Comparison of ENCODE assay signal across 8 cellular contexts in the genomic region with DNA sequence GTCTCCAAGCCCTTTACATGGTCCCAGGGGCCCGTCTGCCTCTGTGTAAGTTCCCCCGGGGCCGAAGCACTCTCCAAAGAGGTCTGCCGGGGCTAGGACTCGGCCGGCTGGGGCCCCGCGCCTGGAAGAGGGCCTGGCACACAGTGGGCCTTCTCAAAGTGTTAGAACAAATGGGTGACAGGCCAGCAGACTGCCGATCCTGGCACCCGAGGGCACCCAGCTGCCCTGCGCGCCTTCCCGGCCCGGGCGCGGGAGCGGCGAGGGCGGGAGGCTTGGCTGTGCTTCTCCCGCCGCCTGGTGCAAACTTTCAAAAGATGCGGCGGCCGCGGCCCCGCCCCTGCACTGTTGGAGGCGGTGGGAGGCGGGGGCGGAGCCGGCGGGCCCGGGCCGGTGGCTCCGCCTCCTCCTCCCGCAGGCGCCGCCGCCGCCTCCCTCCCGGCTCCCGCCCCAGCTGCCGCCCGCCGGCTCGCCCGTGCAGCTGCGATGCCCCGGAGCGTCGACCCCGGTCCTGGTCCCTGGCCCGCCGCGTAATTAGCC. TPM values are rescaled to one million over a fixed set of nuclear protein-coding genes. Genes with fewer than 3 reads are reported as not detected.
DNase-seq lines count a peak whose midpoint lies in the region; ATAC-seq, FAIRE-seq and TF ChIP-seq lines count a peak whose summit lies in the region.

A gene with protein sequence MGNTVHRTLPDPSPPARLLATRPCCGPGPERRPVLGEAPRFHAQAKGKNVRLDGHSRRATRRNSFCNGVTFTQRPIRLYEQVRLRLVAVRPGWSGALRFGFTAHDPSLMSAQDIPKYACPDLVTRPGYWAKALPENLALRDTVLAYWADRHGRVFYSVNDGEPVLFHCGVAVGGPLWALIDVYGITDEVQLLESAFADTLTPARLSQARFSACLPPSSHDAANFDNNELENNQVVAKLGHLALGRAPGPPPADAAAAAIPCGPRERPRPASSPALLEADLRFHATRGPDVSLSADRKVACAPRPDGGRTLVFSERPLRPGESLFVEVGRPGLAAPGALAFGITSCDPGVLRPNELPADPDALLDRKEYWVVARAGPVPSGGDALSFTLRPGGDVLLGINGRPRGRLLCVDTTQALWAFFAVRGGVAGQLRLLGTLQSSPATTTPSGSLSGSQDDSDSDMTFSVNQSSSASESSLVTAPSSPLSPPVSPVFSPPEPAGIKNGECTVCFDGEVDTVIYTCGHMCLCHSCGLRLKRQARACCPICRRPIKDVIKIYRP (plus strand): TSS at position 442 of the 537 bp plus-strand sequence. CDS start 144 bp downstream, outside the sequence.

- H2BK12ac ChIP-seq in H1 (ENCODE audit: low read depth, low read length) = 0 out of 2 replicates have a peak within 1 kb of the TSS, but pooled peaks have one; percentile 33

- ATAC-seq in lower lobe of right lung (peak; percentile 87 to 94), HG02588 (IDR thresholded peaks at IDR 0.05; ENCODE audit: unreplicated experiment) (no peak)

- 3% methylated on average over 15 of the region's 54 CpGs; no CpG with 5 or more reads in 1 of the 2 experiments for WGBS in H1 (ENCODE audit: extremely low coverage in 1 of 2, insufficient coverage in 1 of 2, insufficient read length in 1 of 2, insufficient replicate concordance in 2 of 2, low coverage in 1 of 2, low lambda C conversion rate in 2 of 2, missing lambda C conversion rate in 1 of 2), 2 experiments

- H3K14ac ChIP-seq in H1 (ENCODE audit: insufficient read length) = no peak within 1 kb of the TSS

- TF ChIP-seq POLR2A in H1 (IDR thresholded peaks at IDR 0.05; ENCODE audit: control extremely low read depth in 1 of 2, low read depth in 2 of 2, low read length in 2 of 2) = no peak

- CTCF ChIA-PET in HEK293T (lab: Yijun Ruan, JAX) = no interaction called here
- CTCF ChIA-PET in H1 (lab: Charles Lee; ENCODE audit: partially characterized antibody) = interaction anchor here (0.7 to 12.3 kb wide), 8 partner anchors 11 to 162 kb away, joined by 3 to 164 read pairs (median 6); no protein-coding TSS in a partner anchor

- H3K79me2 ChIP-seq in H1 (ENCODE audit: control insufficient read depth in 1 of 2, insufficient read depth in 2 of 2, low read length in 2 of 2) = no peaks in the 10 kb centered on the region

- TF ChIP-seq EP300 in H1 (IDR thresholded peaks at IDR 0.05; ENCODE audit: borderline replicate concordance in 1 of 2, low read depth in 2 of 2, low read length in 2 of 2) = no peak

- H2BK20ac ChIP-seq in H1 (ENCODE audit: low read length) = no peak within 1 kb of the TSS

- no peak within 1 kb of the TSS for H4K5ac ChIP-seq in H1 (ENCODE audit: insufficient read length, low read depth, low read length)

- H3K4me1 ChIP-seq in H1 (replicated peaks in 1 of 4; ENCODE audit: control insufficient read depth in 3 of 4, insufficient read depth in 4 of 4, low read length in 3 of 4) (peaks cover 0 to 22% (median 7%) of the 10 kb centered on the region in 4 experiments; a peak in 3 of 7 replicates), lower lobe of right lung (peaks cover 36% of the 10 kb centered on the region)

- no peak for FAIRE-seq in H1 (lab: Jason Lieb, UNC)

- intact Hi-C loops in lower lobe of right lung (cut with DNase I) = no loop called here

- H3K79me1 ChIP-seq in H1 (ENCODE audit: low read depth, low read length) = no peaks in the 10 kb centered on the region

- peaks cover 7% of the 10 kb centered on the region; the same call in 1 of the 2 replicates for H3K23me2 ChIP-seq in H1 (ENCODE audit: low read depth, low read length)

- peak within 1 kb of the TSS; percentile 69 to 90 for H3K4me2 ChIP-seq in H1 (ENCODE audit: insufficient read depth in 1 of 2, low read depth in 2 of 2, low read length in 2 of 2)

- H3K23ac ChIP-seq in H1 (ENCODE audit: insufficient read length) = no peak within 1 kb of the TSS

- H3K27me3 ChIP-seq in H1 (replicated peaks in 1 of 4; ENCODE audit: control insufficient read depth in 3 of 4, extremely low read depth in 1 of 4, insufficient read depth in 3 of 4, low read length in 3 of 4) (peaks cover 0 to 24% (median 15%) of the 10 kb centered on the region in 4 experiments; a peak in 6 of 7 replicates), lower lobe of right lung (ENCODE audit: low read depth) (peaks cover 21% of the 10 kb centered on the region)

- H4K8ac ChIP-seq in H1 (ENCODE audit: extremely low read depth, insufficient read depth, low read length) = peak within 1 kb of the TSS; percentile 62

- H3K36me3 ChIP-seq in H1 (ENCODE audit: control insufficient read depth in 2 of 4, insufficient read depth in 4 of 4, low read length in 3 of 4) (no peaks in the 10 kb centered on the region), lower lobe of right lung (peaks cover 9% of the 10 kb centered on the region)

- peak within 1 kb of the TSS; percentile 16 to 67 (median 36); a peak in 5 of 7 replicates for H3K9ac ChIP-seq in H1 (replicated peaks in 1 of 4; ENCODE audit: extremely low read depth in 1 of 4, low read depth in 3 of 4, low read length in 3 of 4)

- no peak within 1 kb of the TSS for H2BK15ac ChIP-seq in H1 (ENCODE audit: low read length)

- no peak within 1 kb of the TSS for H4K91ac ChIP-seq in H1 (replicated peaks; ENCODE audit: insufficient read length, low read length)

- H3K27ac ChIP-seq in H1 (ENCODE audit: low read depth, low read length) (no peak within 1 kb of the TSS), lower lobe of right lung (peak within 1 kb of the TSS; percentile 89)

- TF ChIP-seq RAD21 in H1 (IDR thresholded peaks at IDR 0.05 in 1 of 2, conservative IDR thresholded peaks at IDR 0.05 in 1 of 2; ENCODE audit: low read depth in 2 of 2, low read length in 2 of 2) = no peak; a peak in 1 of 4 replicates

- peaks cover 0 to 4% of the 10 kb centered on the region in 2 experiments for H4K20me1 ChIP-seq in H1 (replicated peaks in 1 of 2; ENCODE audit: control insufficient read depth in 1 of 2, insufficient read depth in 2 of 2, low read length in 2 of 2)

- DNase-seq in DMS153 (lab: John Stamatoyannopoulos, UW) (peak; percentile 36), HEK293T (ENCODE audit: extremely low spot score) (peak; percentile 96), NCI-H2196 (lab: John Stamatoyannopoulos, UW; ENCODE audit: unreplicated experiment) (peak; percentile 93), H1 (ENCODE audit: low read depth in 1 of 2, low spot score in 2 of 2) (peak in 1 of 2 experiments; percentile 87), lower lobe of right lung (peak; percentile 75)
- DNase-seq in activated CD4-positive, alpha-beta T cell treated with anti-CD3 and anti-CD28 coated beads, Interleukin-2, amount 50 U/mL, for 4 hours = peak; percentile 24 to 30
- DNase-seq in stimulated activated CD4-positive, alpha-beta T cell treated with anti-CD3 and anti-CD28 coated beads, TNF-alpha, amount 100 ng/mL, for 24 hours (ENCODE audit: low read depth in 3 of 3) = peak in 2 of 3 experiments; percentile 18 to 60

- peak within 1 kb of the TSS; percentile 91; the same call in 1 of the 2 replicates for H2AFZ ChIP-seq in H1 (ENCODE audit: low read length)

- H3K9me3 ChIP-seq in H1 (ENCODE audit: insufficient read depth in 2 of 2, low read depth in 1 of 2, low read length in 1 of 2) (no peaks in the 10 kb centered on the region), lower lobe of right lung (no peaks in the 10 kb centered on the region)

- no peak within 1 kb of the TSS for H2BK120ac ChIP-seq in H1 (replicated peaks; ENCODE audit: low read depth, low read length)

- no peak within 1 kb of the TSS for H3K4ac ChIP-seq in H1 (replicated peaks; ENCODE audit: insufficient read length, low read depth, low read length)

- peak within 1 kb of the TSS; percentile 67; the same call in 1 of the 2 replicates for H2AK5ac ChIP-seq in H1 (ENCODE audit: low read depth, low read length)

- H3K4me3 ChIP-seq in H1 (ENCODE audit: extremely low read depth in 1 of 4, insufficient read depth in 2 of 4, low read depth in 3 of 4, low read length in 4 of 4) (peak within 1 kb of the TSS; percentile 60 to 87 (median 68)), lower lobe of right lung (peak within 1 kb of the TSS; percentile 85)

- no peak within 1 kb of the TSS for H3K56ac ChIP-seq in H1 (replicated peaks; ENCODE audit: insufficient read length, low read depth, low read length)

- no peak within 1 kb of the TSS for H2BK5ac ChIP-seq in H1 (ENCODE audit: low read depth, low read length)

- peak within 1 kb of the TSS; percentile 25; the same call in 1 of the 2 replicates for H3K18ac ChIP-seq in H1 (ENCODE audit: extremely low read depth, low read length)

- POLR2A ChIA-PET in HEK293T (lab: Yijun Ruan, JAX) (no interaction called here), H1 (lab: Charles Lee; ENCODE audit: partially characterized antibody) (interaction anchor here (0.8 to 1.5 kb wide), 2 partner anchors 17 to 21 kb away, joined by 3 read pairs; no protein-coding TSS in a partner anchor)

- TF ChIP-seq CTCF in H1 (IDR thresholded peaks at IDR 0.05; ENCODE audit: control extremely low read depth in 1 of 3, insufficient read depth in 1 of 3, low read depth in 1 of 3, low read length in 3 of 3) (peak in 1 of 3 experiments; percentile 4; a peak in 1 of 4 replicates), lower lobe of right lung (IDR thresholded peaks at IDR 0.05) (no peak)

TF ChIP-seq in HEK293T, 16 proteins besides CTCF, POLR2A, EP300 and RAD21 (continues in another document):
- TF ChIP-seq NFRKB (IDR thresholded peaks at IDR 0.05) = no peak

TF ChIP-seq in H1, 55 proteins besides CTCF, POLR2A, EP300 and RAD21:
- TF ChIP-seq EGR1 (IDR thresholded peaks at IDR 0.05; ENCODE audit: borderline replicate concordance, low read depth, low read length) (peak; percentile 54; the same call in 1 of the 2 replicates), PHF8 (conservative IDR thresholded peaks at IDR 0.05; ENCODE audit: low read depth, low read length) (peak; percentile 30; the same call in 1 of the 2 replicates), SP2 (IDR thresholded peaks at IDR 0.05; ENCODE audit: low read length) (no peak)
- TF ChIP-seq, protein P1, sequence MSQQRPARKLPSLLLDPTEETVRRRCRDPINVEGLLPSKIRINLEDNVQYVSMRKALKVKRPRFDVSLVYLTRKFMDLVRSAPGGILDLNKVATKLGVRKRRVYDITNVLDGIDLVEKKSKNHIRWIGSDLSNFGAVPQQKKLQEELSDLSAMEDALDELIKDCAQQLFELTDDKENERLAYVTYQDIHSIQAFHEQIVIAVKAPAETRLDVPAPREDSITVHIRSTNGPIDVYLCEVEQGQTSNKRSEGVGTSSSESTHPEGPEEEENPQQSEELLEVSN (IDR thresholded peaks at IDR 0.05) = peak; percentile 24; the same call in 1 of the 2 replicates
TF ChIP-seq in H1: peak in this region for 3.

RNA-seq across cellular contexts. Expression of the gene that starts here (rescaled TPM):
- total RNA-seq in H1 (2021; fragmentation: NEBNext Ultra II Directional; extraction: Animal tissue kit (Norgen Biotek cat#: 25700)) = 5.7 and 6.1 TPM in 2 replicates
- 3.3 and 5.4 TPM in 2 replicates for polyA plus RNA-seq in H1 (2011; rRNA removed)
- polyA plus RNA-seq in H1 (2011; cell fraction: cytosol; rRNA removed) = 4.8 TPM
- 15.7 TPM for polyA plus RNA-seq in H1 (2011; cell fraction: nucleus; rRNA removed)
- 4.5 to 5.3 TPM (median 4.5 TPM) in 4 replicates for polyA plus RNA-seq in H1 (2012, experiment 1 of 2)
- polyA plus RNA-seq in H1 (2012, experiment 2 of 2) = 4.2 TPM
- 2.9 TPM for polyA plus RNA-seq in H1 (2013, experiment 1 of 2)
- 2.8 TPM for polyA plus RNA-seq in H1 (2013, experiment 2 of 2)
- 3.9 and 4.0 TPM in 2 replicates for polyA minus RNA-seq in H1 (2011; rRNA and poly(A)+ RNA removed)
- 5.5 TPM for polyA minus RNA-seq in H1 (2011; cell fraction: cytosol; rRNA and poly(A)+ RNA removed)
- 4.4 TPM for polyA minus RNA-seq in H1 (2011; cell fraction: nucleus; rRNA and poly(A)+ RNA removed)
- total RNA-seq in lower lobe of right lung = 24.8 TPM
